8 cellular contexts compared by ENCODE assay signal in genomic region chr3:190696777-190697501, GRCh38.
DNase-seq lines count a peak whose midpoint lies in the region; ATAC-seq and TF ChIP-seq lines count a peak whose summit lies in the region.

No MANE protein-coding gene starts in this region.

- no peak overlapping the region for H3K27ac Mint-ChIP-seq in HFFc6
- H3K27ac Mint-ChIP-seq in WTC11 = no peak overlapping the region

- no peaks in the 10 kb centered on the region for H3K27me3 ChIP-seq in kidney epithelial cell (ENCODE audit: control insufficient read depth, insufficient read depth, low read length)

- no peak overlapping the region for H3K27ac ChIP-seq in C4-2B

- POLR2A ChIA-PET in WTC11 (lab: Charles Lee) = no interaction called here

- H3K36me3 ChIP-seq in kidney epithelial cell (ENCODE audit: control insufficient read depth, insufficient read depth, low read length) = no peaks in the 10 kb centered on the region

- ATAC-seq in WTC11 (peak; percentile 50), HG03469 (IDR thresholded peaks at IDR 0.05; ENCODE audit: unreplicated experiment) (no peak), GM18858 (IDR thresholded peaks at IDR 0.05; ENCODE audit: unreplicated experiment) (no peak)

- H3K9me3 Mint-ChIP-seq in HFFc6 (no peaks in the 10 kb centered on the region), WTC11 (peaks cover 16% of the 10 kb centered on the region)

- CTCF ChIA-PET in WTC11 (lab: Charles Lee) = interaction anchor here (0.6 to 1.4 kb wide), 13 partner anchors 11 to 715 kb away, joined by 3 to 6 read pairs (median 4); partner anchors contain the start of genes CLDN1 and IL1RAP

- peak; percentile 89 for TF ChIP-seq CTCF in C4-2B (conservative IDR thresholded peaks at IDR 0.05)
- peak; percentile 86 for TF ChIP-seq CTCF in HFFc6 (IDR thresholded peaks at IDR 0.05)
- TF ChIP-seq CTCF in WTC11 (IDR thresholded peaks at IDR 0.05) = 0 out of 2 replicates have a peak, but pooled peaks have one; percentile 17
- TF ChIP-seq CTCF in kidney epithelial cell (IDR thresholded peaks at IDR 0.05; ENCODE audit: insufficient read depth, low read length, poor library complexity, severe bottlenecking) = peak; percentile 49

- H3K4me1 Mint-ChIP-seq in HFFc6 (ENCODE audit: low read depth) = peaks cover 14% of the 10 kb centered on the region
- H3K4me1 Mint-ChIP-seq in WTC11 = peaks cover 6% of the 10 kb centered on the region

- H3K36me3 Mint-ChIP-seq in HFFc6 (ENCODE audit: low read depth) = no peaks in the 10 kb centered on the region
- no peaks in the 10 kb centered on the region for H3K36me3 Mint-ChIP-seq in WTC11

- no peak overlapping the region for H3K4me3 ChIP-seq in kidney epithelial cell (ENCODE audit: low read depth, low read length)

- H3K27me3 Mint-ChIP-seq in HFFc6 (ENCODE audit: insufficient read depth) (peaks cover 3% of the 10 kb centered on the region), WTC11 (ENCODE audit: low read depth) (no peaks in the 10 kb centered on the region)

- H3K4me3 Mint-ChIP-seq in HFFc6 (no peak overlapping the region), WTC11 (no peak overlapping the region)

- DNase-seq in HFFc6 (peak; percentile 37), WTC11 (ENCODE audit: low spot score) (no peak), kidney epithelial cell (ENCODE audit: low read depth) (no peak), NCI-H1436 (lab: John Stamatoyannopoulos, UW) (no peak), islet precursor cell (no peak)

TF ChIP-seq in WTC11, 78 proteins besides CTCF, POLR2A, EP300 and RAD21:
- TF ChIP-seq GABPB1 (CRISPR knock-in tag; IDR thresholded peaks at IDR 0.05) = no peak
- no peak for TF ChIP-seq JAZF1 (CRISPR knock-in tag; IDR thresholded peaks at IDR 0.05)
- no peak for TF ChIP-seq MAX (CRISPR knock-in tag; IDR thresholded peaks at IDR 0.05)
- TF ChIP-seq NFATC4 (CRISPR knock-in tag; IDR thresholded peaks at IDR 0.05) = no peak
- TF ChIP-seq ZNF138 (CRISPR knock-in tag; conservative IDR thresholded peaks at IDR 0.05) = no peak
- TF ChIP-seq ZBTB21 (CRISPR knock-in tag; IDR thresholded peaks at IDR 0.05; ENCODE audit: borderline replicate concordance) = no peak
- TF ChIP-seq GRHL2 (CRISPR knock-in tag; IDR thresholded peaks at IDR 0.05; ENCODE audit: insufficient replicate concordance, severe bottlenecking) = no peak
- no peak for TF ChIP-seq ZNF396 (CRISPR knock-in tag; IDR thresholded peaks at IDR 0.05; ENCODE audit: borderline replicate concordance)
- TF ChIP-seq PRRX2 (CRISPR knock-in tag; IDR thresholded peaks at IDR 0.05) = no peak
- TF ChIP-seq STAT6 (CRISPR knock-in tag; conservative IDR thresholded peaks at IDR 0.05; ENCODE audit: low read depth) = no peak
- TF ChIP-seq ZNF121 (CRISPR knock-in tag; IDR thresholded peaks at IDR 0.05) = no peak
- no peak for TF ChIP-seq SMAD3 (CRISPR knock-in tag; IDR thresholded peaks at IDR 0.05; ENCODE audit: borderline replicate concordance)

Comparison
In these comparisons a context has a peak if more than half of its experiments do, and no peak if none do; other contexts are left out.
1. CTCF ChIP-seq: peak in every context shown above with its lines; median percentile 89 in C4-2B; 86 in HFFc6; 49 in kidney epithelial cell; 17 in WTC11.